1 cellular context compared by ENCODE assay signal in the genomic region with DNA sequence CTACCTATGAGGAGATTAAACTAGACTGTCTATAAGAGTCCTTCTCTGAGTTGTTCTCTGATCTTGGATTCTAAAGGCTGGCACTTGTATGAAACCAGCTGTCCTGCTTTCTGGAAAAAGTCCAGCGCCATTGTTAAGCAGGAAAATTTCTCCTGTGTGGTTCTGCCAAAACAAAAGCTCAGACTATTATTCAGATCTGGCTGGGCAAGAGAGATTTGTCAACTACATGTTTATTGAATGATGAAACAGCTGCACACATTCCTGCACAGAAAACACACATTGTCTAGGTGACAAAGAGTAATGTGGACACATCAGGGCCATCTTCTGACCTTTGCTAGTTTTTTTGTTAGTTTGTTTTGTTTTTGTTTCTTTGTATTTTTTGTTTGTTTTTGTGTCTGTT.
TF ChIP-seq lines count a peak whose summit lies in the region.

No MANE protein-coding gene starts in this region.

TF ChIP-seq in endothelial cell of umbilical vein, 7 proteins besides CTCF, POLR2A, EP300 and RAD21 (continued from another document):
- TF ChIP-seq JUN (IDR thresholded peaks at IDR 0.05; ENCODE audit: borderline replicate concordance, insufficient read depth, insufficient read length, low read depth) = no peak
